ENCODE assay signal across 31 cellular contexts in the genomic region with DNA sequence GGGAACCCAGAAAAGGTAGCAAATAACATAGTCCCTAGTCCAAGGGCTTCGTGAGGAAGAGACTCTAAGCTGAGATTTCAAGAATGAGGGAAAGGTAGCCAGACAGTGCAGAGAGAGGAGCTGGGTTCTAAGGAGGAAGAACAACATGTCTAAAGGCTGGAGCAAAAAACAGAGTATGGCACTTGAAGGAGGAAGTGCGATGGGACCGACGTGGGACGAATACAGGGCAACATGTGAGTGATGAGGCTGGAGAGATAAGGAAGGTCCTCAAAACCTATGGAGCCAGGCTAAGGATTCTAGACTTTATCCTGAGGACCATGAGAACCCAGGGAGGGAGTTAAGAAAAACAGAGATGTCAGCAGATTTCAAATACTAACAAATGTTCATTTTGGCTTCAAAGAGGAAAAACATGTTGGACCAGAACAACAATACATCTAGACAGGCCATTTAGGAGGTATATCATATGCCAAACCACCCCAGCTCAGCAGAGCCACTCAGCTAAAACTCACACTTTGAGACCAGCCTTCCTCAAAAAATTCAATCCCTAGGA. TPM values are rescaled to one million over a fixed set of nuclear protein-coding genes. Genes with fewer than 3 reads are reported as not detected.
DNase-seq lines count a peak whose midpoint lies in the region; ATAC-seq, FAIRE-seq and TF ChIP-seq lines count a peak whose summit lies in the region.
"Had no signal": no experiment of that assay in that cellular context is flagged by ENCODE, and none has a peak within 500 bp of the region (broad histone marks: within the 10 kb centered on the region; RNA-seq: fewer than 3 reads in every experiment).

No MANE protein-coding gene starts in this region.

- WGBS in K562 (ENCODE audit: insufficient coverage, low coverage, missing lambda C conversion rate), result 1% methylated on average over 5 of the region's 5 CpGs

- H4K20me1 ChIP-seq in K562 (replicated peaks; ENCODE audit: control insufficient read depth, insufficient read depth, low read length), result no peaks in the 10 kb centered on the region

- H3K4me3 Mint-ChIP-seq in HFFc6 (no peak overlapping the region), osteocyte (ENCODE audit: unreplicated experiment) (no peak overlapping the region)
- H3K4me3 Mint-ChIP-seq in activated naive CD4-positive, alpha-beta T cell treated with anti-CD3 and anti-CD28 coated beads for 36 hours, result no peak overlapping the region
- H3K4me3 Mint-ChIP-seq: activated CD4-positive, alpha-beta T cell treated with anti-CD3 and anti-CD28 coated beads, Interleukin-2, amount 10 ng/mL, durations not matched to agents 7 days and 5 days; activated T-cell treated with anti-CD3 and anti-CD28 coated beads, Interleukin-2, amount 50 U/mL, for 4 hours; GM23338; nephron progenitor cell had no signal

- peaks cover 5 to 13% of the 10 kb centered on the region in 2 experiments; a peak in 3 of 5 replicates for H3K27me3 ChIP-seq in K562 (ENCODE audit: control insufficient read depth in 2 of 2, insufficient read depth in 2 of 2, low read length in 2 of 2)
- H3K27me3 ChIP-seq in left lung, result no peaks in the 10 kb centered on the region
- H3K27me3 ChIP-seq: BLaER1, breast epithelium, pancreas, testis had no signal

- no peak for TF ChIP-seq POLR2A in K562 (conservative IDR thresholded peaks at IDR 0.05)

- no peak for FAIRE-seq in K562 (lab: Jason Lieb, UNC)
- FAIRE-seq: pancreas, small intestine, urothelium cell line had no signal

- CTCF ChIA-PET in K562 (lab: Yijun Ruan, JAX; ENCODE audit: low intra/inter-chr PET ratio), result no interaction called here
- CTCF ChIA-PET in activated naive CD4-positive, alpha-beta T cell treated with anti-CD3 and anti-CD28 coated beads for 36 hours (lab: Charles Lee), result interaction anchor here (1.3 kb wide), 1 partner anchor 233 kb away, joined by 6 read pairs; no protein-coding TSS in a partner anchor

- H3K36me3 ChIP-seq in K562 (ENCODE audit: control insufficient read depth, insufficient read depth, low read length) (no peaks in the 10 kb centered on the region), left lung (peaks cover 0 to 11% of the 10 kb centered on the region in 2 donors)
- H3K36me3 ChIP-seq: breast epithelium, pancreas, WERI-Rb-1 had no signal

- BruUV-seq in K562 (replicated peaks; lab: Mats Ljungman, UMichigan), result no TSS peak

- DNase-seq in CD1c-positive myeloid dendritic cell (ENCODE audit: extremely low spot score) (peak; percentile 72), HFFc6 (no peak), K562 (ENCODE audit: extremely low read depth in 1 of 4, low spot score in 3 of 4) (no peak), osteocyte (ENCODE audit: extremely low spot score, unreplicated experiment) (no peak), left lung (no peak)
- no peak for DNase-seq in activated naive CD4-positive, alpha-beta T cell treated with anti-CD3 and anti-CD28 coated beads for 36 hours
- DNase-seq: activated CD4-positive, alpha-beta T cell treated with anti-CD3 and anti-CD28 coated beads, Interleukin-2, amount 10 ng/mL, durations not matched to agents 7 days and 5 days; activated naive CD4-positive, alpha-beta T cell; activated T-cell treated with anti-CD3 and anti-CD28 coated beads, Interleukin-2, amount 50 U/mL, for 4 hours; amniotic stem cell; DND-41; effector CD8-positive, alpha-beta T cell; hippocampal formation; NCI-H1092 treated with DMSO at 0.1 percent for 48 hours; NCI-H1694 treated with DMSO at 0.1 percent for 48 hours; NCI-H446 treated with DMSO at 0.1 percent for 48 hours; NCI-H82; nephron progenitor cell; pancreas; retina; small intestine; stimulated activated naive CD8-positive, alpha-beta T cell treated with anti-CD3 and anti-CD28 coated beads, Interleukin-15, Interleukin-2, amounts not matched to agents 100 U/mL and 50 U/mL, for 24 hours; T-helper 9 cell; testis; WERI-Rb-1 had no signal

- H3K27ac ChIP-seq in K562 (ENCODE audit: extremely low read depth, low read depth, low read length), result no peak overlapping the region
- no peak overlapping the region for H3K27ac ChIP-seq in left lung
- H3K27ac ChIP-seq: BLaER1, epithelial cell of prostate, pancreas, testis, WERI-Rb-1 had no signal

- no peak overlapping the region for H3K9ac ChIP-seq in K562 (ENCODE audit: insufficient read depth in 1 of 2, low read depth in 2 of 2, low read length in 2 of 2)
- H3K9ac ChIP-seq: BLaER1 had no signal

- H3K4me1 ChIP-seq in K562 (replicated peaks in 1 of 2; ENCODE audit: control insufficient read depth in 2 of 2, insufficient read depth in 2 of 2, low read length in 2 of 2) (no peaks in the 10 kb centered on the region), left lung (peaks cover 22 to 82% of the 10 kb centered on the region in 2 donors)
- H3K4me1 ChIP-seq: breast epithelium had no signal

- no peak overlapping the region for H2AFZ ChIP-seq in K562 (ENCODE audit: low read depth, low read length)
- H2AFZ ChIP-seq: GM23338 had no signal

- no peak for TF ChIP-seq RAD21 in K562 (CRISPR knock-in tag; conservative IDR thresholded peaks at IDR 0.05 in 1 of 2, IDR thresholded peaks at IDR 0.05 in 1 of 2)

- in situ Hi-C loops in K562 (cut with MboI), result no loop called here

- no peak overlapping the region for H3K4me3 ChIP-seq in K562
- H3K4me3 ChIP-seq in left lung, result no peak overlapping the region
- H3K4me3 ChIP-seq: BLaER1, breast epithelium, GM23338, pancreas, testis had no signal

- TF ChIP-seq EP300 in K562 (IDR thresholded peaks at IDR 0.05; ENCODE audit: low read length), result no peak

- H3K9me1 ChIP-seq in K562 (ENCODE audit: control insufficient read depth, insufficient read depth, low read length), result no peaks in the 10 kb centered on the region

- H3K4me1 Mint-ChIP-seq in HFFc6 (ENCODE audit: low read depth) (peaks cover 100% of the 10 kb centered on the region), osteocyte (ENCODE audit: unreplicated experiment) (peaks cover 72% of the 10 kb centered on the region)
- H3K4me1 Mint-ChIP-seq in activated naive CD4-positive, alpha-beta T cell treated with anti-CD3 and anti-CD28 coated beads for 36 hours (ENCODE audit: low read depth), result peaks cover 24% of the 10 kb centered on the region

- no peaks in the 10 kb centered on the region for H3K79me2 ChIP-seq in K562 (ENCODE audit: control insufficient read depth, insufficient read depth, low read length)

- H3K36me3 Mint-ChIP-seq in HFFc6 (ENCODE audit: low read depth), result peaks cover 52% of the 10 kb centered on the region
- H3K36me3 Mint-ChIP-seq in osteocyte (ENCODE audit: unreplicated experiment), result peaks cover 30% of the 10 kb centered on the region
- H3K36me3 Mint-ChIP-seq in activated naive CD4-positive, alpha-beta T cell treated with anti-CD3 and anti-CD28 coated beads for 36 hours (ENCODE audit: low read depth), result peaks cover 7% of the 10 kb centered on the region

- TF ChIP-seq CTCF in HFFc6 (IDR thresholded peaks at IDR 0.05), result no peak
- TF ChIP-seq CTCF in K562 (IDR thresholded peaks at IDR 0.05 in 2 of 3, conservative IDR thresholded peaks at IDR 0.05 in 1 of 3; ENCODE audit: insufficient read depth in 2 of 3, low read depth in 1 of 3, low read length in 3 of 3), result no peak
- no peak for TF ChIP-seq CTCF in osteocyte (IDR thresholded peaks at IDR 0.05)
- no peak for TF ChIP-seq CTCF in left lung (IDR thresholded peaks at IDR 0.05)

- POLR2A ChIA-PET in K562 (lab: Yijun Ruan, JAX), result no interaction called here

- H3K27me3 Mint-ChIP-seq in HFFc6 (ENCODE audit: insufficient read depth) (no peaks in the 10 kb centered on the region; the same call in 1 of the 2 replicates), osteocyte (ENCODE audit: unreplicated experiment) (no peaks in the 10 kb centered on the region)
- H3K27me3 Mint-ChIP-seq in activated naive CD4-positive, alpha-beta T cell treated with anti-CD3 and anti-CD28 coated beads for 36 hours (ENCODE audit: low read depth), result no peaks in the 10 kb centered on the region
- H3K27me3 Mint-ChIP-seq: activated CD4-positive, alpha-beta T cell treated with anti-CD3 and anti-CD28 coated beads, Interleukin-2, amount 10 ng/mL, durations not matched to agents 7 days and 5 days had no signal

- H3K4me2 ChIP-seq in K562 (ENCODE audit: insufficient read depth, low read length), result no peak overlapping the region
- H3K4me2 ChIP-seq: BLaER1, GM23338 had no signal

- ATAC-seq in K562 (no peak), left lung (no peak), GM18868 (IDR thresholded peaks at IDR 0.05; ENCODE audit: unreplicated experiment) (no peak)
- ATAC-seq: activated T-cell treated with anti-CD3 and anti-CD28 coated beads, Interleukin-2, amount 50 U/mL, for 4 hours; GM23338; pancreas; stimulated activated naive CD8-positive, alpha-beta T cell treated with anti-CD3 and anti-CD28 coated beads, Interleukin-15, Interleukin-2, amounts not matched to agents 100 U/mL and 50 U/mL, for 24 hours had no signal

- no peaks in the 10 kb centered on the region for H3K9me3 Mint-ChIP-seq in HFFc6
- no peaks in the 10 kb centered on the region for H3K9me3 Mint-ChIP-seq in osteocyte (ENCODE audit: unreplicated experiment)
- H3K9me3 Mint-ChIP-seq in activated naive CD4-positive, alpha-beta T cell treated with anti-CD3 and anti-CD28 coated beads for 36 hours, result no peaks in the 10 kb centered on the region
- H3K9me3 Mint-ChIP-seq: activated CD4-positive, alpha-beta T cell treated with anti-CD3 and anti-CD28 coated beads, Interleukin-2, amount 10 ng/mL, durations not matched to agents 7 days and 5 days; activated T-cell treated with anti-CD3 and anti-CD28 coated beads, Interleukin-2, amount 50 U/mL, for 4 hours; GM23338; nephron progenitor cell had no signal

- H3K27ac Mint-ChIP-seq in HFFc6 (peak overlapping the region; percentile 20; the same call in 1 of the 2 replicates), osteocyte (ENCODE audit: unreplicated experiment) (peak overlapping the region; percentile 5)
- no peak overlapping the region for H3K27ac Mint-ChIP-seq in activated naive CD4-positive, alpha-beta T cell treated with anti-CD3 and anti-CD28 coated beads for 36 hours
- H3K27ac Mint-ChIP-seq: activated CD4-positive, alpha-beta T cell treated with anti-CD3 and anti-CD28 coated beads, Interleukin-2, amount 10 ng/mL, durations not matched to agents 7 days and 5 days; GM23338; nephron progenitor cell had no signal

- no peaks in the 10 kb centered on the region for H3K9me3 ChIP-seq in K562 (replicated peaks; ENCODE audit: control insufficient read depth, insufficient read depth, low read depth, low read length)
- H3K9me3 ChIP-seq in left lung, result no peaks in the 10 kb centered on the region
- H3K9me3 ChIP-seq: BLaER1, breast epithelium, pancreas, testis had no signal

- intact Hi-C loops in K562 (cut with micrococcal nuclease) (no loop called here), left lung (cut with DNase I) (no loop called here)
- intact Hi-C loops in activated naive CD4-positive, alpha-beta T cell treated with anti-CD3 and anti-CD28 coated beads for 36 hours (cut with micrococcal nuclease), result no loop called here

RNA-seq across cellular contexts. Expression of a gene that starts 17.5 kb away (rescaled TPM):
- total RNA-seq in HFFc6 (2021; fragmentation: NEBNext Ultra II Directional; extraction: Animal tissue kit (Norgen Biotek cat#: 25700)), result 10 to 100 TPM; 28.2 to 41.5 (median 30.5) TPM
- total RNA-seq in K562 (2011; cell fraction: chromatin; rRNA removed; ENCODE audit: low replicate concordance), result 1.0 and 1.9 TPM in 2 replicates
- total RNA-seq in K562 (2011; cell fraction: nucleolus; rRNA removed), result 1.3 and 1.8 TPM in 2 replicates
- 0.88 and 1.4 TPM in 2 replicates for total RNA-seq in K562 (2011; cell fraction: nucleoplasm; rRNA removed)
- under 0.01 and 0.41 TPM in 2 replicates for total RNA-seq in K562 (2014; rRNA removed)
- total RNA-seq in K562 (2014; rRNA removed; fragmentation: Illumina TruSeq; extraction: Trizol), result 0.29 and 0.47 TPM in 2 replicates
- total RNA-seq in K562 (2015; rRNA removed; fragmentation: Illumina TruSeq; extraction: Trizol), result 0.80 and 0.94 TPM in 2 replicates
- 0.60 and 0.63 TPM in 2 replicates for total RNA-seq in K562 (2021)
- 0.81 and 1.6 TPM in 2 replicates for polyA plus RNA-seq in K562 (2011; rRNA removed)
- polyA plus RNA-seq in K562 (2011; cell fraction: cytosol; rRNA removed), result 1.4 and 2.0 TPM in 2 replicates
- polyA plus RNA-seq in K562 (2011; cell fraction: nucleus; rRNA removed), result 4.1 and 5.8 TPM in 2 replicates
- 1.9 and 2.3 TPM in 2 replicates for polyA plus RNA-seq in K562 (2012)
- 0.37 and 0.46 TPM in 2 replicates for polyA plus RNA-seq in K562 (2014; fragmentation: Illumina TruSeq; extraction: Trizol)
- polyA plus RNA-seq in K562 (2014; fragmentation: Nextera tagmentation; extraction: Ambion mirVana), result 1 to 10 TPM in 1 of 2 experiments, under 1 TPM in 1; 0.58 to 1.2 TPM
- 0.15 and 1.9 TPM in 2 replicates for polyA plus RNA-seq in K562 (2014; rRNA removed)
- polyA minus RNA-seq in K562 (2011; rRNA and poly(A)+ RNA removed), result 0.81 and 2.5 TPM in 2 replicates
- 1.4 and 2.0 TPM in 2 replicates for polyA minus RNA-seq in K562 (2011; cell fraction: cytosol; rRNA and poly(A)+ RNA removed)
- polyA minus RNA-seq in K562 (2011; cell fraction: nucleus; rRNA and poly(A)+ RNA removed), result 1.1 TPM in 2 replicates
- 51.6 and 54.4 TPM in 2 replicates for total RNA-seq in osteocyte
- 10 to 100 TPM in 1 of 2 experiments, 1 to 10 TPM in 1; 9.4 to 12.7 TPM for total RNA-seq in activated naive CD4-positive, alpha-beta T cell treated with anti-CD3 and anti-CD28 coated beads for 36 hours
- total RNA-seq in left lung, result 10 to 100 TPM; 52.5 to 67.4 TPM
